Comparison of ENCODE assay signal across 1 cellular context in genomic region chr2:239401450-239402227, GRCh38.
TF ChIP-seq lines count a peak whose summit lies in the region.

No MANE protein-coding gene starts in this region.

TF ChIP-seq in K562, 482 proteins besides CTCF, POLR2A, EP300 and RAD21 (continued from another document and continues in another):
- no peak for TF ChIP-seq CREB3 (tag; conservative IDR thresholded peaks at IDR 0.05; ENCODE audit: low read depth)
- no peak for TF ChIP-seq POLR2AphosphoS2 (IDR thresholded peaks at IDR 0.05; ENCODE audit: low read length)
- peak; percentile 33; the same call in 1 of the 2 replicates for TF ChIP-seq EGR1 (conservative IDR thresholded peaks at IDR 0.05)
- peak; percentile 15 for TF ChIP-seq PRDM10 (IDR thresholded peaks at IDR 0.05; ENCODE audit: partially characterized antibody)
- no peak for TF ChIP-seq MXD1 (CRISPR knock-in tag; IDR thresholded peaks at IDR 0.05; ENCODE audit: borderline replicate concordance, poor library complexity, severe bottlenecking)
- TF ChIP-seq MTF1 (CRISPR knock-in tag; IDR thresholded peaks at IDR 0.05; ENCODE audit: borderline replicate concordance): no peak
- TF ChIP-seq ZNF551 (CRISPR knock-in tag; IDR thresholded peaks at IDR 0.05): no peak
- TF ChIP-seq MCM7 (IDR thresholded peaks at IDR 0.05): no peak
- TF ChIP-seq ZBTB40 (IDR thresholded peaks at IDR 0.05): 0 out of 2 replicates have a peak, but pooled peaks have one; percentile 32
- no peak for TF ChIP-seq ZBTB40 (CRISPR knock-in tag; IDR thresholded peaks at IDR 0.05)
- no peak for TF ChIP-seq ADNP (tag; IDR thresholded peaks at IDR 0.05)
- no peak for TF ChIP-seq ZNF398 (CRISPR knock-in tag; IDR thresholded peaks at IDR 0.05)
- TF ChIP-seq E2F3 (CRISPR knock-in tag; IDR thresholded peaks at IDR 0.05): peak; percentile 89
- no peak for TF ChIP-seq ZNF507 (tag; conservative IDR thresholded peaks at IDR 0.05)
- TF ChIP-seq BRF2 (IDR thresholded peaks at IDR 0.05; ENCODE audit: borderline replicate concordance, insufficient read depth, insufficient read length): no peak
- no peak for TF ChIP-seq ARID3A (IDR thresholded peaks at IDR 0.05; ENCODE audit: borderline replicate concordance, low read depth, low read length)
- TF ChIP-seq SMARCE1 (IDR thresholded peaks at IDR 0.05): no peak
- no peak for TF ChIP-seq HMGN3 (IDR thresholded peaks at IDR 0.05; ENCODE audit: borderline replicate concordance, extremely low read depth, insufficient read length, low read depth, low read length)
- TF ChIP-seq ZNF764 (CRISPR knock-in tag; IDR thresholded peaks at IDR 0.05; ENCODE audit: low read depth): no peak
- no peak for TF ChIP-seq IFI16 (CRISPR knock-in tag; IDR thresholded peaks at IDR 0.05)
- no peak for TF ChIP-seq RBM34 (IDR thresholded peaks at IDR 0.05; ENCODE audit: borderline replicate concordance, insufficient read depth, low read length)
- TF ChIP-seq HSF4 (CRISPR knock-in tag; IDR thresholded peaks at IDR 0.05; ENCODE audit: borderline replicate concordance): no peak
- peak; percentile 92; the same call in 1 of the 2 replicates for TF ChIP-seq ZC3H4 (CRISPR knock-in tag; IDR thresholded peaks at IDR 0.05; ENCODE audit: borderline replicate concordance)
- TF ChIP-seq SNRNP70 (optimal IDR thresholded peaks at IDR 0.05; ENCODE audit: low read depth, low read length): no peak
- TF ChIP-seq ZBTB33 (CRISPR knock-in tag; IDR thresholded peaks at IDR 0.05): no peak
- no peak for TF ChIP-seq NUFIP1 (IDR thresholded peaks at IDR 0.05; ENCODE audit: partially characterized antibody)
- peak; percentile 86; the same call in 1 of the 2 replicates for TF ChIP-seq CTBP1 (IDR thresholded peaks at IDR 0.05; ENCODE audit: borderline replicate concordance)
- TF ChIP-seq CEBPZ (IDR thresholded peaks at IDR 0.05; ENCODE audit: borderline replicate concordance, low read depth, low read length): no peak
- TF ChIP-seq CHD2 (IDR thresholded peaks at IDR 0.05; ENCODE audit: low read depth, low read length): no peak
- no peak for TF ChIP-seq NCOA4 (IDR thresholded peaks at IDR 0.05; ENCODE audit: partially characterized antibody)
